In genomic region chr5:56693220-56693579, GRCh38 we compare ENCODE assay signal across 16 cellular contexts.
A peak's percentile ranks its signal among the peaks of the same experiment; 100 is the strongest.
DNase-seq lines count a peak whose midpoint lies in the region; ATAC-seq, FAIRE-seq and TF ChIP-seq lines count a peak whose summit lies in the region.
"Had no signal": no experiment of that assay in that cellular context is flagged by ENCODE, and none has a peak within 500 bp of the region (broad histone marks: within the 10 kb centered on the region; RNA-seq: fewer than 3 reads in every experiment).

No MANE protein-coding gene starts in this region.

- POLR2A ChIA-PET in activated CD8-positive, alpha-beta T cell treated with anti-CD3 and anti-CD28 coated beads, Interleukin-2, amount 10 ng/mL, durations not matched to agents 7 days and 5 days (lab: Charles Lee), result no interaction called here

- peak in 1 of 3 donors; percentile 37 for DNase-seq in T-helper 17 cell
- DNase-seq in activated CD8-positive, alpha-beta T cell treated with anti-CD3 and anti-CD28 coated beads, Interleukin-2, amount 10 ng/mL, durations not matched to agents 7 days and 5 days, result no peak
- DNase-seq in stimulated activated CD8-positive, alpha-beta memory T cell treated with anti-CD3 and anti-CD28 coated beads, Interleukin-15, amount 100 ng/mL, for 48 hours (ENCODE audit: low read depth in 2 of 2), result peak; percentile 23 to 39
- no peak for DNase-seq in LoVo (ENCODE audit: low spot score)
- DNase-seq in CD14-positive monocyte (ENCODE audit: low spot score), result no peak
- DNase-seq in prostate gland (ENCODE audit: low spot score), result no peak
- DNase-seq: cerebellar nuclear complex, GDM1, glutamatergic neuron, NCI-H1694, NCI-H526, pancreas had no signal

- intact Hi-C loops in CD14-positive monocyte (cut with micrococcal nuclease), result no loop called here
- intact Hi-C loops in prostate gland (cut with DNase I), result no loop called here

- TF ChIP-seq POLR2A in prostate gland (IDR thresholded peaks at IDR 0.05), result no peak

- no peaks in the 10 kb centered on the region for H3K4me1 ChIP-seq in prostate gland (replicated peaks)

- no peak overlapping the region for H3K4me3 ChIP-seq in prostate gland
- H3K4me3 ChIP-seq: pancreas had no signal

- no peaks in the 10 kb centered on the region for H3K36me3 ChIP-seq in prostate gland
- H3K36me3 ChIP-seq: pancreas had no signal

- H3K4me3 Mint-ChIP-seq in T-helper 17 cell (peak overlapping the region; percentile 37), CD14-positive monocyte (no peak overlapping the region)
- no peak overlapping the region for H3K4me3 Mint-ChIP-seq in activated CD8-positive, alpha-beta T cell treated with anti-CD3 and anti-CD28 coated beads, Interleukin-2, amount 10 ng/mL, durations not matched to agents 7 days and 5 days

- H3K27ac Mint-ChIP-seq in T-helper 17 cell, result peak overlapping the region; percentile 97
- peak overlapping the region; percentile 20 for H3K27ac Mint-ChIP-seq in activated CD8-positive, alpha-beta T cell treated with anti-CD3 and anti-CD28 coated beads, Interleukin-2, amount 10 ng/mL, durations not matched to agents 7 days and 5 days
- H3K27ac Mint-ChIP-seq in CD14-positive monocyte, result peak overlapping the region in 1 of 7 donors; percentile 31

- no peaks in the 10 kb centered on the region for H3K27me3 ChIP-seq in prostate gland (replicated peaks; ENCODE audit: insufficient read depth)
- H3K27me3 ChIP-seq: pancreas had no signal

- H3K9me3 ChIP-seq in T-helper 17 cell (ENCODE audit: control insufficient read depth, low read length, poor library complexity, severe bottlenecking), result no peaks in the 10 kb centered on the region
- no peaks in the 10 kb centered on the region for H3K9me3 ChIP-seq in prostate gland
- H3K9me3 ChIP-seq: pancreas had no signal

- no peaks in the 10 kb centered on the region for H3K9me3 Mint-ChIP-seq in activated CD8-positive, alpha-beta T cell treated with anti-CD3 and anti-CD28 coated beads, Interleukin-2, amount 10 ng/mL, durations not matched to agents 7 days and 5 days (ENCODE audit: insufficient read depth)
- H3K9me3 Mint-ChIP-seq in CD14-positive monocyte, result peaks cover 0 to 1% (median 0%) of the 10 kb centered on the region in 7 donors

- CTCF ChIA-PET in activated CD8-positive, alpha-beta T cell treated with anti-CD3 and anti-CD28 coated beads, Interleukin-2, amount 10 ng/mL, durations not matched to agents 7 days and 5 days (lab: Charles Lee), result no interaction called here

- FAIRE-seq in endometrium (lab: Jason Lieb, UNC), result peak; percentile 8
- FAIRE-seq: H54, pancreas had no signal

- WGBS in prostate gland, result 91% methylated on average over 5 of the region's 5 CpGs

- H3K27me3 Mint-ChIP-seq in T-helper 17 cell (no peaks in the 10 kb centered on the region), CD14-positive monocyte (ENCODE audit: low read depth in 3 of 3) (peaks cover 0 to 2% (median 0%) of the 10 kb centered on the region in 3 donors)
- no peaks in the 10 kb centered on the region for H3K27me3 Mint-ChIP-seq in activated CD8-positive, alpha-beta T cell treated with anti-CD3 and anti-CD28 coated beads, Interleukin-2, amount 10 ng/mL, durations not matched to agents 7 days and 5 days (ENCODE audit: low read depth)

- ATAC-seq in T-helper 17 cell, result peak; percentile 36
- ATAC-seq in activated CD8-positive, alpha-beta T cell treated with anti-CD3 and anti-CD28 coated beads, Interleukin-2, amount 10 ng/mL, durations not matched to agents 7 days and 5 days, result no peak
- ATAC-seq in HG03342 (IDR thresholded peaks at IDR 0.05; ENCODE audit: unreplicated experiment), result no peak
- ATAC-seq: pancreas had no signal

- H3K4me1 Mint-ChIP-seq in T-helper 17 cell (peaks cover 62% of the 10 kb centered on the region), CD14-positive monocyte (peaks cover 52% of the 10 kb centered on the region)
- H3K4me1 Mint-ChIP-seq in activated CD8-positive, alpha-beta T cell treated with anti-CD3 and anti-CD28 coated beads, Interleukin-2, amount 10 ng/mL, durations not matched to agents 7 days and 5 days (ENCODE audit: low read depth), result peaks cover 47% of the 10 kb centered on the region

- H3K36me3 Mint-ChIP-seq in T-helper 17 cell (ENCODE audit: low read depth) (no peaks in the 10 kb centered on the region), CD14-positive monocyte (no peaks in the 10 kb centered on the region)
- no peaks in the 10 kb centered on the region for H3K36me3 Mint-ChIP-seq in activated CD8-positive, alpha-beta T cell treated with anti-CD3 and anti-CD28 coated beads, Interleukin-2, amount 10 ng/mL, durations not matched to agents 7 days and 5 days (ENCODE audit: low read depth)

- no peak overlapping the region for H3K27ac ChIP-seq in prostate gland
- H3K27ac ChIP-seq: pancreas, RWPE1 had no signal

- no peak for TF ChIP-seq CTCF in CD14-positive monocyte (IDR thresholded peaks at IDR 0.05)
- TF ChIP-seq CTCF in prostate gland (IDR thresholded peaks at IDR 0.05), result no peak

Comparison
In these comparisons a context has a peak if more than half of its experiments do, and no peak if none do; other contexts are left out.
1. DNase-seq: peak in stimulated activated CD8-positive, alpha-beta memory T cell treated with anti-CD3 and anti-CD28 coated beads, Interleukin-15, amount 100 ng/mL, for 48 hours (2 of 2); none in activated CD8-positive, alpha-beta T cell treated with anti-CD3 and anti-CD28 coated beads, Interleukin-2, amount 10 ng/mL, durations not matched to agents 7 days and 5 days (single experiment), LoVo (single experiment), CD14-positive monocyte (single experiment) and prostate gland (single experiment).